In genomic region chr12:27338473-27338872, GRCh38 we compare ENCODE assay signal across 14 cellular contexts. TPM values are rescaled to one million over a fixed set of nuclear protein-coding genes. Genes with fewer than 3 reads are reported as not detected.
A peak's percentile ranks its signal among the peaks of the same experiment; 100 is the strongest.
DNase-seq lines count a peak whose midpoint lies in the region; ATAC-seq and TF ChIP-seq lines count a peak whose summit lies in the region.
"Had no signal": no experiment of that assay in that cellular context is flagged by ENCODE, and none has a peak within 500 bp of the region (broad histone marks: within the 10 kb centered on the region; RNA-seq: fewer than 3 reads in every experiment).

No MANE protein-coding gene starts in this region.

- no peak overlapping the region for H2BK5ac ChIP-seq in mesenchymal stem cell (ENCODE audit: low read depth, low read length, poor library complexity, severe bottlenecking)

- ATAC-seq in GM21529 (IDR thresholded peaks at IDR 0.05; ENCODE audit: unreplicated experiment) (peak; percentile 34), GM21367 (IDR thresholded peaks at IDR 0.05; ENCODE audit: unreplicated experiment) (no peak)
- ATAC-seq: CD8-positive, alpha-beta T cell had no signal

- H2BK15ac ChIP-seq in mesenchymal stem cell (ENCODE audit: low read depth, poor library complexity, severe bottlenecking): peak overlapping the region; percentile 7

- no peaks in the 10 kb centered on the region for H3K27me3 ChIP-seq in mesenchymal stem cell (ENCODE audit: control insufficient read depth in 1 of 2, insufficient read depth in 1 of 2, low read length in 2 of 2)

- H4K91ac ChIP-seq in mesenchymal stem cell (ENCODE audit: low read length): no peak overlapping the region

- no peak overlapping the region for H3K4me2 ChIP-seq in mesenchymal stem cell (ENCODE audit: low read length, poor library complexity, severe bottlenecking)
- H3K4me2 ChIP-seq: BLaER1 had no signal

- H3K36me3 ChIP-seq in mesenchymal stem cell (ENCODE audit: control insufficient read depth in 1 of 2, insufficient read depth in 2 of 2, low read depth in 1 of 2, low read length in 2 of 2): no peaks in the 10 kb centered on the region
- H3K36me3 ChIP-seq: BLaER1 had no signal

- H3K9ac ChIP-seq in mesenchymal stem cell (ENCODE audit: low read length): no peak overlapping the region
- H3K9ac ChIP-seq: BLaER1 had no signal

- no peak overlapping the region for H2BK120ac ChIP-seq in mesenchymal stem cell (ENCODE audit: low read depth, low read length)

- in situ Hi-C loops in GM13976 (cut with MboI; ENCODE audit: low sequenced_read_pairs, unreplicated experiment): no loop called here

- no peak overlapping the region for H3K23ac ChIP-seq in mesenchymal stem cell (ENCODE audit: low read length in 2 of 2)

- H3K4me1 ChIP-seq in mesenchymal stem cell (ENCODE audit: control insufficient read depth, insufficient read depth, low read depth, low read length): peaks cover under 1% of the 10 kb centered on the region

- no peak overlapping the region for H2BK12ac ChIP-seq in mesenchymal stem cell (ENCODE audit: low read length in 2 of 2)

- DNase-seq in GM12865 (ENCODE audit: low read depth) (peak; percentile 38), SW480 (ENCODE audit: low spot score) (peak; percentile 27), mesenchymal stem cell (no peak), GM13976 (ENCODE audit: low spot score) (no peak), COR-L47 (lab: John Stamatoyannopoulos, UW) (no peak)
- DNase-seq: CD8-positive, alpha-beta T cell; DND-41; GOT3; NCI-H1417; NCI-H1930; RPMI8226 had no signal

- H3K4me3 ChIP-seq in GM12865 (ENCODE audit: low read depth, low read length) (no peak overlapping the region), mesenchymal stem cell (ENCODE audit: insufficient read depth in 1 of 2, low read depth in 1 of 2, low read length in 2 of 2) (no peak overlapping the region)
- H3K4me3 ChIP-seq: BLaER1 had no signal

- no peak overlapping the region for H4K8ac ChIP-seq in mesenchymal stem cell (ENCODE audit: low read length)

- 93% methylated on average over 1 of the region's 1 CpG for WGBS in mesenchymal stem cell

- no peak overlapping the region for H2AK5ac ChIP-seq in mesenchymal stem cell (ENCODE audit: low read length, severe bottlenecking)

- no peaks in the 10 kb centered on the region for H3K9me3 ChIP-seq in mesenchymal stem cell (ENCODE audit: control insufficient read depth, low read length)
- H3K9me3 ChIP-seq: BLaER1 had no signal

- H3K14ac ChIP-seq in mesenchymal stem cell (ENCODE audit: low read length in 2 of 2): no peak overlapping the region

- no peak overlapping the region for H3K18ac ChIP-seq in mesenchymal stem cell (ENCODE audit: low read depth in 1 of 2, low read length in 2 of 2)

- TF ChIP-seq CTCF in GM12865 (IDR thresholded peaks at IDR 0.05; ENCODE audit: insufficient read depth, low read depth, low read length, missing control alignments): no peak
- no peak for TF ChIP-seq CTCF in GM13976 (IDR thresholded peaks at IDR 0.05; ENCODE audit: borderline replicate concordance, control extremely low read depth, extremely low read depth, insufficient read depth, missing control alignments)

- H3K4ac ChIP-seq in mesenchymal stem cell (ENCODE audit: low read depth in 1 of 2, low read length in 2 of 2): no peak overlapping the region

- peaks cover 9% of the 10 kb centered on the region for H3K79me1 ChIP-seq in mesenchymal stem cell (replicated peaks; ENCODE audit: low read length, poor library complexity, severe bottlenecking)

- no peak overlapping the region for H3K27ac ChIP-seq in mesenchymal stem cell (ENCODE audit: low read length, poor library complexity, severe bottlenecking)
- H3K27ac ChIP-seq: BLaER1 had no signal

- H2AFZ ChIP-seq in mesenchymal stem cell (ENCODE audit: low read depth, low read length): no peak overlapping the region

RNA-seq across cellular contexts. Expression of gene BMAL2, which starts 5.8 kb away (rescaled TPM):
- polyA plus RNA-seq in mesenchymal stem cell (2013, experiment 1 of 2): 4.1 TPM
- 4.6 TPM for polyA plus RNA-seq in mesenchymal stem cell (2013, experiment 2 of 2)

Comparison
In these comparisons a context has a peak if more than half of its experiments do, and no peak if none do; other contexts are left out.
1. DNase-seq: peak in GM12865 (single experiment) and SW480 (single experiment); none in mesenchymal stem cell (single experiment), GM13976 (single experiment) and COR-L47 (single experiment).